ENCODE assay signal across 10 cellular contexts in genomic region chr7:47690902-47691558, GRCh38.
DNase-seq lines count a peak whose midpoint lies in the region; TF ChIP-seq lines count a peak whose summit lies in the region.
"Had no signal": no experiment of that assay in that cellular context is flagged by ENCODE, and none has a peak within 500 bp of the region (broad histone marks: within the 10 kb centered on the region; RNA-seq: fewer than 3 reads in every experiment).

No MANE protein-coding gene starts in this region.

- H3K9ac ChIP-seq in GM23248: peak overlapping the region; percentile 60

- H3K36me3 ChIP-seq in GM23248 (ENCODE audit: low read depth): no peaks in the 10 kb centered on the region
- H3K36me3 ChIP-seq in ascending aorta: no peaks in the 10 kb centered on the region

- H3K27ac ChIP-seq in GM23248 (peak overlapping the region; percentile 25), ascending aorta (peak overlapping the region; percentile 75 to 77)

- H3K9me3 ChIP-seq in GM23248 (ENCODE audit: low read depth) (no peaks in the 10 kb centered on the region), ascending aorta (no peaks in the 10 kb centered on the region)

- no peaks in the 10 kb centered on the region for H3K9me2 ChIP-seq in GM23248 (ENCODE audit: insufficient read depth)

- no peak for TF ChIP-seq CTCF in ascending aorta (IDR thresholded peaks at IDR 0.05)

- H3K4me3 ChIP-seq in GM23248 (no peak overlapping the region), ascending aorta (no peak overlapping the region)

- peak; percentile 69 for DNase-seq in GM23248
- DNase-seq in ascending aorta (ENCODE audit: low spot score in 2 of 2): no peak
- peak; percentile 2 for DNase-seq in glomerular visceral epithelial cell (ENCODE audit: extremely low spot score)
- DNase-seq in superior temporal gyrus (ENCODE audit: extremely low spot score): peak; percentile 49
- no peak for DNase-seq in activated CD4-positive, alpha-beta T cell treated with anti-CD3 and anti-CD28 coated beads for 1 hour
- DNase-seq in activated effector memory CD4-positive, alpha-beta T cell treated with Interleukin-2 at 50 U/mL for 16 hours: no peak
- no peak for DNase-seq in NCI-H345 treated with DMSO at 0.1 percent for 48 hours (lab: John Stamatoyannopoulos, UW; ENCODE audit: unreplicated experiment)
- DNase-seq in SKM-1 (lab: John Stamatoyannopoulos, UW; ENCODE audit: unreplicated experiment): no peak
- DNase-seq: NCI-H2081 treated with DMSO at 0.1 percent for 48 hours, T-helper 9 cell had no signal

- H3K79me2 ChIP-seq in GM23248 (ENCODE audit: insufficient read depth): no peaks in the 10 kb centered on the region

- H4K20me1 ChIP-seq in GM23248 (ENCODE audit: insufficient read depth): no peaks in the 10 kb centered on the region

- peak overlapping the region; percentile 6 for H3K4me2 ChIP-seq in GM23248 (ENCODE audit: unreplicated experiment)

- intact Hi-C loops in ascending aorta (cut with DNase I): loop anchor here (1.0 to 5.0 kb wide), 7 partner anchors 39 to 126 kb away; partner anchors contain the start of gene TNS3

- H2AFZ ChIP-seq in GM23248: peak overlapping the region; percentile 31

- H3K27me3 ChIP-seq in GM23248 (replicated peaks; ENCODE audit: insufficient read depth) (no peaks in the 10 kb centered on the region), ascending aorta (no peaks in the 10 kb centered on the region)

- WGBS in GM23248 (ENCODE audit: low coverage in 1 of 2, low lambda C conversion rate in 2 of 2, missing lambda C conversion rate in 2 of 2), 2 experiments: 0 to 3% methylated on average over 3 of the region's 3 CpGs

- H3K4me1 ChIP-seq in GM23248 (ENCODE audit: insufficient read depth): peaks cover 15% of the 10 kb centered on the region
- H3K4me1 ChIP-seq in ascending aorta: peaks cover 3 to 28% of the 10 kb centered on the region in 2 donors

- in situ Hi-C loops in GM23248 (cut with MboI): no loop called here

- H3F3A ChIP-seq in GM23248 (ENCODE audit: insufficient read depth): no peaks in the 10 kb centered on the region

Comparison
In these comparisons a context has a peak if more than half of its experiments do, and no peak if none do; other contexts are left out.
1. DNase-seq: peak in GM23248 (single experiment), glomerular visceral epithelial cell (single experiment) and superior temporal gyrus (single experiment); none in ascending aorta (0 of 2), activated CD4-positive, alpha-beta T cell treated with anti-CD3 and anti-CD28 coated beads for 1 hour (single experiment), activated effector memory CD4-positive, alpha-beta T cell treated with Interleukin-2 at 50 U/mL for 16 hours (single experiment), NCI-H345 treated with DMSO at 0.1 percent for 48 hours (single experiment) and SKM-1 (single experiment).